In genomic region chr6:105278813-105279212, GRCh38 we compare ENCODE assay signal across 25 cellular contexts.
DNase-seq lines count a peak whose midpoint lies in the region; ATAC-seq and TF ChIP-seq lines count a peak whose summit lies in the region.
"Had no signal": no experiment of that assay in that cellular context is flagged by ENCODE, and none has a peak within 500 bp of the region (broad histone marks: within the 10 kb centered on the region; RNA-seq: fewer than 3 reads in every experiment).

No MANE protein-coding gene starts in this region.

- H3K4me1 ChIP-seq in left lung (no peaks in the 10 kb centered on the region), psoas muscle (peaks cover 51% of the 10 kb centered on the region), skeletal muscle tissue (ENCODE audit: control insufficient read depth in 3 of 3, insufficient read depth in 3 of 3, low read length in 3 of 3) (peaks cover 24 to 40% (median 34%) of the 10 kb centered on the region in 3 donors), GM23338 (ENCODE audit: insufficient read depth) (0 out of 2 replicates have a peak, but pooled peaks cover 2% of the 10 kb centered on the region)
- H3K4me1 ChIP-seq: BLaER1 had no signal

- H3F3A ChIP-seq in GM23338 (replicated peaks; ENCODE audit: low read depth), result no peaks in the 10 kb centered on the region

- TF ChIP-seq CTCF in left lung (IDR thresholded peaks at IDR 0.05) (no peak), psoas muscle (IDR thresholded peaks at IDR 0.05) (no peak), GM23338 (conservative IDR thresholded peaks at IDR 0.05; ENCODE audit: low read depth in 2 of 2) (no peak), GM10248 (IDR thresholded peaks at IDR 0.05; ENCODE audit: control extremely low read depth, extremely low read depth, low read depth, missing control alignments) (no peak)

- CTCF ChIA-PET in GM10248 (lab: Yijun Ruan, JAX), result no interaction called here

- DNase-seq in Right ventricle myocardium superior, result no peak
- DNase-seq in left cardiac atrium, result no peak
- DNase-seq in left lung, result no peak
- DNase-seq in psoas muscle, result peak in 1 of 2 donors; percentile 57
- no peak for DNase-seq in NCI-H2029 treated with DMSO at 0.1 percent for 48 hours (lab: John Stamatoyannopoulos, UW)
- DNase-seq in GM23338 (ENCODE audit: low spot score), result no peak
- no peak for DNase-seq in GM10248 (ENCODE audit: extremely low spot score)
- DNase-seq: ACHN; BE2C; C1 segment of cervical spinal cord; CD4-positive, alpha-beta memory T cell; CD4-positive, CD25-positive, alpha-beta regulatory T cell; CD8-positive, alpha-beta memory T cell; COR-L47; DMS 273 treated with DMSO at 0.1 percent for 48 hours; DMS153; DMS53; DMS79; DND-41; EL; GDM1 had no signal

- H3K27me3 ChIP-seq in left lung, result no peaks in the 10 kb centered on the region
- H3K27me3 ChIP-seq in psoas muscle (ENCODE audit: insufficient read depth in 3 of 3, low read length in 2 of 3), result no peaks in the 10 kb centered on the region
- H3K27me3 ChIP-seq in skeletal muscle tissue (ENCODE audit: control insufficient read depth in 3 of 3, insufficient read depth in 3 of 3, low read length in 3 of 3), result no peaks in the 10 kb centered on the region
- H3K27me3 ChIP-seq in GM23338 (ENCODE audit: insufficient read depth), result no peaks in the 10 kb centered on the region
- H3K27me3 ChIP-seq: BE2C, BLaER1 had no signal

- POLR2A ChIA-PET in GM10248 (lab: Yijun Ruan, JAX), result no interaction called here

- no peak overlapping the region for H3K27ac Mint-ChIP-seq in GM23338
- H3K27ac Mint-ChIP-seq: CD14-positive monocyte; CD4-positive, CD25-positive, alpha-beta regulatory T cell had no signal

- ATAC-seq in Right ventricle myocardium superior (ENCODE audit: poor library complexity) (peak; percentile 38), left cardiac atrium (no peak), left lung (peak; percentile 52), psoas muscle (peak; percentile 51 to 82 (median 66)), GM23338 (no peak)

- H3K36me3 Mint-ChIP-seq in GM23338 (ENCODE audit: low read depth), result peaks cover 48% of the 10 kb centered on the region

- no peaks in the 10 kb centered on the region; the same call in 1 of the 2 replicates for H4K20me1 ChIP-seq in GM23338 (replicated peaks; ENCODE audit: insufficient read depth)
- H4K20me1 ChIP-seq: BLaER1 had no signal

- no peaks in the 10 kb centered on the region for H3K9me2 ChIP-seq in GM23338 (ENCODE audit: insufficient read depth)

- H3K4me3 ChIP-seq in left lung, result no peak overlapping the region
- peak overlapping the region; percentile 68 for H3K4me3 ChIP-seq in psoas muscle
- H3K4me3 ChIP-seq in skeletal muscle tissue (ENCODE audit: low read length in 3 of 3), result peak overlapping the region; percentile 58 to 72 (median 59)
- no peak overlapping the region for H3K4me3 ChIP-seq in GM23338
- H3K4me3 ChIP-seq: BLaER1 had no signal

- no peaks in the 10 kb centered on the region for H3K27me3 Mint-ChIP-seq in GM23338 (ENCODE audit: insufficient read depth, low read depth, poor library complexity)
- H3K27me3 Mint-ChIP-seq: CD4-positive, alpha-beta memory T cell; CD4-positive, CD25-positive, alpha-beta regulatory T cell; CD8-positive, alpha-beta memory T cell had no signal

- H3K9me3 ChIP-seq in left lung, result no peaks in the 10 kb centered on the region
- H3K9me3 ChIP-seq in psoas muscle, result no peaks in the 10 kb centered on the region
- H3K9me3 ChIP-seq in skeletal muscle tissue (ENCODE audit: control insufficient read depth in 3 of 3, low read length in 3 of 3), result no peaks in the 10 kb centered on the region
- H3K9me3 ChIP-seq: BE2C, BLaER1 had no signal

- H3K36me3 ChIP-seq in left lung (peaks cover 0 to 69% of the 10 kb centered on the region in 2 donors), psoas muscle (ENCODE audit: insufficient read depth in 1 of 2, low read depth in 1 of 2) (peaks cover 10 to 52% of the 10 kb centered on the region in 2 donors), skeletal muscle tissue (ENCODE audit: control insufficient read depth in 3 of 3, insufficient read depth in 3 of 3, low read length in 3 of 3) (peaks cover 14 to 38% (median 27%) of the 10 kb centered on the region in 3 donors), GM23338 (ENCODE audit: insufficient read depth) (peaks cover 12% of the 10 kb centered on the region; the same call in 1 of the 2 replicates)

- WGBS in psoas muscle, 3 donors, result 27 to 35% (median 33%) methylated on average over 3 of the region's 3 CpGs

- peaks cover 6% of the 10 kb centered on the region for H3K4me1 Mint-ChIP-seq in GM23338
- H3K4me1 Mint-ChIP-seq: CD14-positive monocyte; CD4-positive, CD25-positive, alpha-beta regulatory T cell had no signal

- H2AFZ ChIP-seq in GM23338, result no peak overlapping the region

- no peak overlapping the region for H3K4me2 ChIP-seq in GM23338
- H3K4me2 ChIP-seq: BLaER1 had no signal

- no peaks in the 10 kb centered on the region for H3K79me2 ChIP-seq in GM23338 (replicated peaks; ENCODE audit: insufficient read depth)

- H3K4me3 Mint-ChIP-seq in GM23338, result no peak overlapping the region
- H3K4me3 Mint-ChIP-seq: CD14-positive monocyte; CD4-positive, alpha-beta memory T cell; CD4-positive, CD25-positive, alpha-beta regulatory T cell; CD8-positive, alpha-beta memory T cell had no signal

- H3K27ac ChIP-seq in left lung, result no peak overlapping the region
- peak overlapping the region; percentile 90 for H3K27ac ChIP-seq in psoas muscle
- H3K27ac ChIP-seq in skeletal muscle tissue (ENCODE audit: low read depth, low read length), result peak overlapping the region; percentile 59
- no peak overlapping the region for H3K27ac ChIP-seq in GM23338 (ENCODE audit: low read depth)
- H3K27ac ChIP-seq: 22Rv1, BLaER1 had no signal

- no peaks in the 10 kb centered on the region for H3K9me3 Mint-ChIP-seq in GM23338
- H3K9me3 Mint-ChIP-seq: CD8-positive, alpha-beta memory T cell had no signal

- peak overlapping the region; percentile 44 to 77 (median 52) for H3K9ac ChIP-seq in skeletal muscle tissue (ENCODE audit: low read depth in 1 of 3, low read length in 3 of 3)
- H3K9ac ChIP-seq: BLaER1 had no signal

- intact Hi-C loops in Right ventricle myocardium superior (cut with DNase I) (no loop called here), left cardiac atrium (cut with DNase I) (no loop called here), left lung (cut with DNase I) (no loop called here), psoas muscle (cut with DNase I) (loop anchor here (2.0 to 10.0 kb wide), 3 partner anchors 48 to 184 kb away; partner anchors contain the start of gene POPDC3 (in 2 of the 2))

TF ChIP-seq in GM23338, 12 proteins besides CTCF, POLR2A, EP300 and RAD21 (continues in another document):
- TF ChIP-seq STAT1 (IDR thresholded peaks at IDR 0.05; ENCODE audit: unreplicated experiment) (no peak), ETS1 (IDR thresholded peaks at IDR 0.05) (no peak), CREB1 (CRISPR knock-in tag; IDR thresholded peaks at IDR 0.05; ENCODE audit: low read depth) (no peak), REST (IDR thresholded peaks at IDR 0.05; ENCODE audit: unreplicated experiment) (no peak), ZNF331 (CRISPR knock-in tag; IDR thresholded peaks at IDR 0.05; ENCODE audit: low read depth) (no peak), POLR2AphosphoS5 (IDR thresholded peaks at IDR 0.05; ENCODE audit: low read depth) (no peak), EZH2phosphoT487 (IDR thresholded peaks at IDR 0.05; ENCODE audit: unreplicated experiment) (no peak)

Comparison
In these comparisons a context has a peak if more than half of its experiments do, and no peak if none do; other contexts are left out.
1. ATAC-seq: peak in Right ventricle myocardium superior (single experiment), left lung (single experiment) and psoas muscle (4 of 4); none in left cardiac atrium (0 of 2) and GM23338 (single experiment).
2. H3K27ac ChIP-seq: peak in psoas muscle (single experiment) and skeletal muscle tissue (single experiment); none in left lung (0 of 2) and GM23338 (single experiment).
3. H3K4me3 ChIP-seq: peak in psoas muscle (single experiment) and skeletal muscle tissue (3 of 3); none in left lung (0 of 2) and GM23338 (single experiment).
4. intact Hi-C loops: an anchor here in psoas muscle (2.0 to 10.0 kb wide); none called in Right ventricle myocardium superior, left cardiac atrium and left lung.